In the genomic region with DNA sequence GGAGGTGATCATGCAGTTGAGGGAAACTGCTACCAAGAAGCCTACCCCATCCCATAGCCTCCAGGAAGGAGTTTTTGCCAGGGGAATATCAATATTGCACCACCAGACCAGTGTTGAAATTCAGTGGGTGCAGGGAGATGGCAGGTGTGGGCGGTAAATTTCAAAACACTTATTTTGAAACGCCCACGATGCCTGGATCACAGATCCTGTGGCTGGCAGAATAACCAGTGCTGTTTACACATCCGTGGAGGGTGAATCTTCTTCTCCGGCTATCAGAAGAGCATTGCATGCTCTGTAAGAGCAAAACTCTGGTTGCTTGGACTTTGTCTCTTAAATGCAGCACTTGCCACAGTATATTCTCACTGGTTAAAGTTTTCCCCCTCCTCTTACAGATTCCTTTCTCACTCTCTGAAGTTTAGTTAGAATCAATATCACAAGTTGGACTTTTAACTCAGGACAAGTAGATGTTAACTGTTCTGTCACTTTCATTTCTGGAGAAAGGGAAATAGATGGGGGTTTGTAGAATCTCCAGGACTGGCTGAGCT, we compare ENCODE assay signal across 1 cellular context.
TF ChIP-seq lines count a peak whose summit lies in the region.

No MANE protein-coding gene starts in this region.

TF ChIP-seq in HepG2, 621 proteins besides CTCF, POLR2A, EP300 and RAD21 (continued from another document and continues in another):
- TF ChIP-seq PAWR (CRISPR knock-in tag; IDR thresholded peaks at IDR 0.05; ENCODE audit: borderline replicate concordance): no peak
- peak; percentile 82; the same call in 1 of the 2 replicates for TF ChIP-seq THYN1 (CRISPR knock-in tag; IDR thresholded peaks at IDR 0.05; ENCODE audit: borderline replicate concordance, low read depth)
- no peak for TF ChIP-seq ZNF674 (CRISPR knock-in tag; IDR thresholded peaks at IDR 0.05; ENCODE audit: low read depth)
- TF ChIP-seq HMGA1 (CRISPR knock-in tag; conservative IDR thresholded peaks at IDR 0.05): no peak
- peak; percentile 84; the same call in 1 of the 2 replicates for TF ChIP-seq ZBTB20 (CRISPR knock-in tag; IDR thresholded peaks at IDR 0.05; ENCODE audit: borderline replicate concordance, low read depth)
- no peak for TF ChIP-seq ZSCAN21 (CRISPR knock-in tag; IDR thresholded peaks at IDR 0.05; ENCODE audit: borderline replicate concordance)
- TF ChIP-seq XBP1 (CRISPR knock-in tag; IDR thresholded peaks at IDR 0.05): 0 out of 2 replicates have a peak, but pooled peaks have one; percentile 34
- TF ChIP-seq, protein P1, sequence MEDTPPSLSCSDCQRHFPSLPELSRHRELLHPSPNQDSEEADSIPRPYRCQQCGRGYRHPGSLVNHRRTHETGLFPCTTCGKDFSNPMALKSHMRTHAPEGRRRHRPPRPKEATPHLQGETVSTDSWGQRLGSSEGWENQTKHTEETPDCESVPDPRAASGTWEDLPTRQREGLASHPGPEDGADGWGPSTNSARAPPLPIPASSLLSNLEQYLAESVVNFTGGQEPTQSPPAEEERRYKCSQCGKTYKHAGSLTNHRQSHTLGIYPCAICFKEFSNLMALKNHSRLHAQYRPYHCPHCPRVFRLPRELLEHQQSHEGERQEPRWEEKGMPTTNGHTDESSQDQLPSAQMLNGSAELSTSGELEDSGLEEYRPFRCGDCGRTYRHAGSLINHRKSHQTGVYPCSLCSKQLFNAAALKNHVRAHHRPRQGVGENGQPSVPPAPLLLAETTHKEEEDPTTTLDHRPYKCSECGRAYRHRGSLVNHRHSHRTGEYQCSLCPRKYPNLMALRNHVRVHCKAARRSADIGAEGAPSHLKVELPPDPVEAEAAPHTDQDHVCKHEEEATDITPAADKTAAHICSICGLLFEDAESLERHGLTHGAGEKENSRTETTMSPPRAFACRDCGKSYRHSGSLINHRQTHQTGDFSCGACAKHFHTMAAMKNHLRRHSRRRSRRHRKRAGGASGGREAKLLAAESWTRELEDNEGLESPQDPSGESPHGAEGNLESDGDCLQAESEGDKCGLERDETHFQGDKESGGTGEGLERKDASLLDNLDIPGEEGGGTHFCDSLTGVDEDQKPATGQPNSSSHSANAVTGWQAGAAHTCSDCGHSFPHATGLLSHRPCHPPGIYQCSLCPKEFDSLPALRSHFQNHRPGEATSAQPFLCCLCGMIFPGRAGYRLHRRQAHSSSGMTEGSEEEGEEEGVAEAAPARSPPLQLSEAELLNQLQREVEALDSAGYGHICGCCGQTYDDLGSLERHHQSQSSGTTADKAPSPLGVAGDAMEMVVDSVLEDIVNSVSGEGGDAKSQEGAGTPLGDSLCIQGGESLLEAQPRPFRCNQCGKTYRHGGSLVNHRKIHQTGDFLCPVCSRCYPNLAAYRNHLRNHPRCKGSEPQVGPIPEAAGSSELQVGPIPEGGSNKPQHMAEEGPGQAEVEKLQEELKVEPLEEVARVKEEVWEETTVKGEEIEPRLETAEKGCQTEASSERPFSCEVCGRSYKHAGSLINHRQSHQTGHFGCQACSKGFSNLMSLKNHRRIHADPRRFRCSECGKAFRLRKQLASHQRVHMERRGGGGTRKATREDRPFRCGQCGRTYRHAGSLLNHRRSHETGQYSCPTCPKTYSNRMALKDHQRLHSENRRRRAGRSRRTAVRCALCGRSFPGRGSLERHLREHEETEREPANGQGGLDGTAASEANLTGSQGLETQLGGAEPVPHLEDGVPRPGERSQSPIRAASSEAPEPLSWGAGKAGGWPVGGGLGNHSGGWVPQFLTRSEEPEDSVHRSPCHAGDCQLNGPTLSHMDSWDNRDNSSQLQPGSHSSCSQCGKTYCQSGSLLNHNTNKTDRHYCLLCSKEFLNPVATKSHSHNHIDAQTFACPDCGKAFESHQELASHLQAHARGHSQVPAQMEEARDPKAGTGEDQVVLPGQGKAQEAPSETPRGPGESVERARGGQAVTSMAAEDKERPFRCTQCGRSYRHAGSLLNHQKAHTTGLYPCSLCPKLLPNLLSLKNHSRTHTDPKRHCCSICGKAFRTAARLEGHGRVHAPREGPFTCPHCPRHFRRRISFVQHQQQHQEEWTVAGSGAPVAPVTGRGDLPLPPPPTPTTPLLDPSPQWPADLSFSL (CRISPR knock-in tag; IDR thresholded peaks at IDR 0.05): no peak
- TF ChIP-seq, protein P2, sequence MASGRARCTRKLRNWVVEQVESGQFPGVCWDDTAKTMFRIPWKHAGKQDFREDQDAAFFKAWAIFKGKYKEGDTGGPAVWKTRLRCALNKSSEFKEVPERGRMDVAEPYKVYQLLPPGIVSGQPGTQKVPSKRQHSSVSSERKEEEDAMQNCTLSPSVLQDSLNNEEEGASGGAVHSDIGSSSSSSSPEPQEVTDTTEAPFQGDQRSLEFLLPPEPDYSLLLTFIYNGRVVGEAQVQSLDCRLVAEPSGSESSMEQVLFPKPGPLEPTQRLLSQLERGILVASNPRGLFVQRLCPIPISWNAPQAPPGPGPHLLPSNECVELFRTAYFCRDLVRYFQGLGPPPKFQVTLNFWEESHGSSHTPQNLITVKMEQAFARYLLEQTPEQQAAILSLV (CRISPR knock-in tag; IDR thresholded peaks at IDR 0.05; ENCODE audit: borderline replicate concordance): 0 out of 2 replicates have a peak, but pooled peaks have one; percentile 25
- TF ChIP-seq ZMYM2 (CRISPR knock-in tag; IDR thresholded peaks at IDR 0.05): no peak; the same call in 1 of the 2 replicates
- TF ChIP-seq RBAK (CRISPR knock-in tag; IDR thresholded peaks at IDR 0.05): peak; percentile 47; the same call in 1 of the 2 replicates
- peak; percentile 89 for TF ChIP-seq FOSL2 (CRISPR knock-in tag; IDR thresholded peaks at IDR 0.05)
- TF ChIP-seq, protein P3, sequence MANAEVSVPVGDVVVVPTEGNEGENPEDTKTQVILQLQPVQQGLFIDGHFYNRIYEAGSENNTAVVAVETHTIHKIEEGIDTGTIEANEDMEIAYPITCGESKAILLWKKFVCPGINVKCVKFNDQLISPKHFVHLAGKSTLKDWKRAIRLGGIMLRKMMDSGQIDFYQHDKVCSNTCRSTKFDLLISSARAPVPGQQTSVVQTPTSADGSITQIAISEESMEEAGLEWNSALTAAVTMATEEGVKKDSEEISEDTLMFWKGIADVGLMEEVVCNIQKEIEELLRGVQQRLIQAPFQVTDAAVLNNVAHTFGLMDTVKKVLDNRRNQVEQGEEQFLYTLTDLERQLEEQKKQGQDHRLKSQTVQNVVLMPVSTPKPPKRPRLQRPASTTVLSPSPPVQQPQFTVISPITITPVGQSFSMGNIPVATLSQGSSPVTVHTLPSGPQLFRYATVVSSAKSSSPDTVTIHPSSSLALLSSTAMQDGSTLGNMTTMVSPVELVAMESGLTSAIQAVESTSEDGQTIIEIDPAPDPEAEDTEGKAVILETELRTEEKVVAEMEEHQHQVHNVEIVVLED (CRISPR knock-in tag; IDR thresholded peaks at IDR 0.05; ENCODE audit: borderline replicate concordance): peak; percentile 53; the same call in 1 of the 2 replicates
- TF ChIP-seq, protein P4, sequence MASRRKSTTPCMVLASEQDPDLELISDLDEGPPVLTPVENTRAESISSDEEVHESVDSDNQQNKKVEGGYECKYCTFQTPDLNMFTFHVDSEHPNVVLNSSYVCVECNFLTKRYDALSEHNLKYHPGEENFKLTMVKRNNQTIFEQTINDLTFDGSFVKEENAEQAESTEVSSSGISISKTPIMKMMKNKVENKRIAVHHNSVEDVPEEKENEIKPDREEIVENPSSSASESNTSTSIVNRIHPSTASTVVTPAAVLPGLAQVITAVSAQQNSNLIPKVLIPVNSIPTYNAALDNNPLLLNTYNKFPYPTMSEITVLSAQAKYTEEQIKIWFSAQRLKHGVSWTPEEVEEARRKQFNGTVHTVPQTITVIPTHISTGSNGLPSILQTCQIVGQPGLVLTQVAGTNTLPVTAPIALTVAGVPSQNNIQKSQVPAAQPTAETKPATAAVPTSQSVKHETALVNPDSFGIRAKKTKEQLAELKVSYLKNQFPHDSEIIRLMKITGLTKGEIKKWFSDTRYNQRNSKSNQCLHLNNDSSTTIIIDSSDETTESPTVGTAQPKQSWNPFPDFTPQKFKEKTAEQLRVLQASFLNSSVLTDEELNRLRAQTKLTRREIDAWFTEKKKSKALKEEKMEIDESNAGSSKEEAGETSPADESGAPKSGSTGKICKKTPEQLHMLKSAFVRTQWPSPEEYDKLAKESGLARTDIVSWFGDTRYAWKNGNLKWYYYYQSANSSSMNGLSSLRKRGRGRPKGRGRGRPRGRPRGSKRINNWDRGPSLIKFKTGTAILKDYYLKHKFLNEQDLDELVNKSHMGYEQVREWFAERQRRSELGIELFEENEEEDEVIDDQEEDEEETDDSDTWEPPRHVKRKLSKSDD (CRISPR knock-in tag; IDR thresholded peaks at IDR 0.05; ENCODE audit: low read depth): peak; percentile 88; the same call in 1 of the 2 replicates
- peak; percentile 92 for TF ChIP-seq ZNF746 (CRISPR knock-in tag; IDR thresholded peaks at IDR 0.05)
- TF ChIP-seq, protein P5, sequence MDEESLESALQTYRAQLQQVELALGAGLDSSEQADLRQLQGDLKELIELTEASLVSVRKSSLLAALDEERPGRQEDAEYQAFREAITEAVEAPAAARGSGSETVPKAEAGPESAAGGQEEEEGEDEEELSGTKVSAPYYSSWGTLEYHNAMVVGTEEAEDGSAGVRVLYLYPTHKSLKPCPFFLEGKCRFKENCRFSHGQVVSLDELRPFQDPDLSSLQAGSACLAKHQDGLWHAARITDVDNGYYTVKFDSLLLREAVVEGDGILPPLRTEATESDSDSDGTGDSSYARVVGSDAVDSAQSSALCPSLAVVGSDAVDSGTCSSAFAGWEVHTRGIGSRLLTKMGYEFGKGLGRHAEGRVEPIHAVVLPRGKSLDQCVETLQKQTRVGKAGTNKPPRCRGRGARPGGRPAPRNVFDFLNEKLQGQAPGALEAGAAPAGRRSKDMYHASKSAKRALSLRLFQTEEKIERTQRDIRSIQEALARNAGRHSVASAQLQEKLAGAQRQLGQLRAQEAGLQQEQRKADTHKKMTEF (CRISPR knock-in tag; IDR thresholded peaks at IDR 0.05): peak; percentile 97
- peak; percentile 59 for TF ChIP-seq SMC3 (IDR thresholded peaks at IDR 0.05; ENCODE audit: low read length)
- TF ChIP-seq HHEX (CRISPR knock-in tag; IDR thresholded peaks at IDR 0.05): peak; percentile 41; the same call in 1 of the 2 replicates
- peak; percentile 4; the same call in 1 of the 2 replicates for TF ChIP-seq SMARCC2 (IDR thresholded peaks at IDR 0.05)
- TF ChIP-seq, protein P6, sequence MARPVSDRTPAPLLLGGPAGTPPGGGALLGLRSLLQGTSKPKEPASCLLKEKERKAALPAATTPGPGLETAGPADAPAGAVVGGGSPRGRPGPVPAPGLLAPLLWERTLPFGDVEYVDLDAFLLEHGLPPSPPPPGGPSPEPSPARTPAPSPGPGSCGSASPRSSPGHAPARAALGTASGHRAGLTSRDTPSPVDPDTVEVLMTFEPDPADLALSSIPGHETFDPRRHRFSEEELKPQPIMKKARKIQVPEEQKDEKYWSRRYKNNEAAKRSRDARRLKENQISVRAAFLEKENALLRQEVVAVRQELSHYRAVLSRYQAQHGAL (CRISPR knock-in tag; IDR thresholded peaks at IDR 0.05; ENCODE audit: not compliant biosample characterization): no peak
- TF ChIP-seq, protein P7, sequence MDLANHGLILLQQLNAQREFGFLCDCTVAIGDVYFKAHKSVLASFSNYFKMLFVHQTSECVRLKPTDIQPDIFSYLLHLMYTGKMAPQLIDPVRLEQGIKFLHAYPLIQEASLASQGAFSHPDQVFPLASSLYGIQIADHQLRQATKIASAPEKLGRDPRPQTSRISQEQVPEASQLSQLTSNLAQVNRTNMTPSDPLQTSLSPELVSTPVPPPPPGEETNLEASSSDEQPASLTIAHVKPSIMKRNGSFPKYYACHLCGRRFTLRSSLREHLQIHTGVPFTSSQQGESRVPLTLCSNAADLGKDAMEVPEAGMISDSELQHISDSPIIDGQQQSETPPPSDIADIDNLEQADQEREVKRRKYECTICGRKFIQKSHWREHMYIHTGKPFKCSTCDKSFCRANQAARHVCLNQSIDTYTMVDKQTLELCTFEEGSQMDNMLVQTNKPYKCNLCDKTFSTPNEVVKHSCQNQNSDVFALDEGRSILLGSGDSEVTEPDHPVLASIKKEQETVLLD (CRISPR knock-in tag; IDR thresholded peaks at IDR 0.05; ENCODE audit: low read depth): peak; percentile 71; the same call in 1 of the 2 replicates
- peak; percentile 95 for TF ChIP-seq CBX5 (CRISPR knock-in tag; IDR thresholded peaks at IDR 0.05; ENCODE audit: borderline replicate concordance)
- TF ChIP-seq, protein P8, sequence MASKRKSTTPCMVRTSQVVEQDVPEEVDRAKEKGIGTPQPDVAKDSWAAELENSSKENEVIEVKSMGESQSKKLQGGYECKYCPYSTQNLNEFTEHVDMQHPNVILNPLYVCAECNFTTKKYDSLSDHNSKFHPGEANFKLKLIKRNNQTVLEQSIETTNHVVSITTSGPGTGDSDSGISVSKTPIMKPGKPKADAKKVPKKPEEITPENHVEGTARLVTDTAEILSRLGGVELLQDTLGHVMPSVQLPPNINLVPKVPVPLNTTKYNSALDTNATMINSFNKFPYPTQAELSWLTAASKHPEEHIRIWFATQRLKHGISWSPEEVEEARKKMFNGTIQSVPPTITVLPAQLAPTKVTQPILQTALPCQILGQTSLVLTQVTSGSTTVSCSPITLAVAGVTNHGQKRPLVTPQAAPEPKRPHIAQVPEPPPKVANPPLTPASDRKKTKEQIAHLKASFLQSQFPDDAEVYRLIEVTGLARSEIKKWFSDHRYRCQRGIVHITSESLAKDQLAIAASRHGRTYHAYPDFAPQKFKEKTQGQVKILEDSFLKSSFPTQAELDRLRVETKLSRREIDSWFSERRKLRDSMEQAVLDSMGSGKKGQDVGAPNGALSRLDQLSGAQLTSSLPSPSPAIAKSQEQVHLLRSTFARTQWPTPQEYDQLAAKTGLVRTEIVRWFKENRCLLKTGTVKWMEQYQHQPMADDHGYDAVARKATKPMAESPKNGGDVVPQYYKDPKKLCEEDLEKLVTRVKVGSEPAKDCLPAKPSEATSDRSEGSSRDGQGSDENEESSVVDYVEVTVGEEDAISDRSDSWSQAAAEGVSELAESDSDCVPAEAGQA (IDR thresholded peaks at IDR 0.05; ENCODE audit: low read depth): peak; percentile 47; the same call in 1 of the 2 replicates
- TF ChIP-seq, protein P8 (CRISPR knock-in tag; IDR thresholded peaks at IDR 0.05; ENCODE audit: borderline replicate concordance): no peak
- TF ChIP-seq, protein P9, sequence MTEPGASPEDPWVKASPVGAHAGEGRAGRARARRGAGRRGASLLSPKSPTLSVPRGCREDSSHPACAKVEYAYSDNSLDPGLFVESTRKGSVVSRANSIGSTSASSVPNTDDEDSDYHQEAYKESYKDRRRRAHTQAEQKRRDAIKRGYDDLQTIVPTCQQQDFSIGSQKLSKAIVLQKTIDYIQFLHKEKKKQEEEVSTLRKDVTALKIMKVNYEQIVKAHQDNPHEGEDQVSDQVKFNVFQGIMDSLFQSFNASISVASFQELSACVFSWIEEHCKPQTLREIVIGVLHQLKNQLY (CRISPR knock-in tag; IDR thresholded peaks at IDR 0.05): peak; percentile 63; the same call in 1 of the 2 replicates
- 0 out of 2 replicates have a peak, but pooled peaks have one; percentile 74 for TF ChIP-seq MYNN (CRISPR knock-in tag; IDR thresholded peaks at IDR 0.05; ENCODE audit: low read depth)
- TF ChIP-seq ZNF138 (CRISPR knock-in tag; IDR thresholded peaks at IDR 0.05; ENCODE audit: low read depth): no peak
